In the genomic region with DNA sequence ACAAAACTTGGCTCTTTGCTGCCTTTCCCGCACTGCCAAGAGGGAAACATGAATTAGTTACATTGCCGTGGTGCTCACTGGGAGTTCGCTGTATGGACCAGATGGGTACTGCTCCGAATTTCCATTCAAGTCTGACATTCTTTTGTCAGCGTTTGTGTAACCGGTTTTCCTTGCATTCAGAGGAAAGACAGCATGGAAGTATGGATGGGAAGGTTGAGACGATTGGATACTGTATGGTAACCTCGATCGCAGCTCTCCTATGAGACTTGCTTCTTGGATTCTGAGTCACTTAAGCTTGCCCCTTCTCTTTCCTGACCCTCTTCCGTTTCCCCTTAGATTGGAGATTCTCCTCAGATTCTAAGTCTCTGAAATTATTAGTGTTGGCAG, we compare ENCODE assay signal across 8 cellular contexts. TPM values are rescaled to one million over a fixed set of nuclear protein-coding genes. Genes with fewer than 3 reads are reported as not detected.
DNase-seq lines count a peak whose midpoint lies in the region; ATAC-seq, FAIRE-seq and TF ChIP-seq lines count a peak whose summit lies in the region.

No MANE protein-coding gene starts in this region.

- DNase-seq in GM06990 (ENCODE audit: extremely low read depth, insufficient read length): peak; percentile 8
- no peak for DNase-seq in H7
- peak; percentile 0 for DNase-seq in NCI-H1105 (lab: John Stamatoyannopoulos, UW)
- no peak for DNase-seq in MCF 10A (ENCODE audit: unreplicated experiment)
- no peak for DNase-seq in HepG2 (ENCODE audit: low spot score)
- DNase-seq in GOT3 (lab: John Stamatoyannopoulos, UW): no peak
- DNase-seq in NK-92 treated with Interleukin-12 subunit alpha and Interleukin-12 subunit beta, amount 100 ng/mL, for 24 hours (lab: John Stamatoyannopoulos, UW): no peak

- intact Hi-C loops in MCF 10A (cut with micrococcal nuclease): loop anchor here (2.0 to 5.0 kb wide), 2 partner anchors 35 to 106 kb away; no protein-coding TSS in a partner anchor
- intact Hi-C loops in HepG2 (cut with micrococcal nuclease; ENCODE audit: unreplicated experiment): loop anchor here (2.0 kb wide), 1 partner anchor 106 kb away; no protein-coding TSS in a partner anchor

- TF ChIP-seq CTCF in GM06990 (IDR thresholded peaks at IDR 0.05; ENCODE audit: insufficient read depth, low read length, poor library complexity, severe bottlenecking) (no peak), MCF 10A (IDR thresholded peaks at IDR 0.05; ENCODE audit: unreplicated experiment) (no peak), HepG2 (CRISPR knock-in tag; IDR thresholded peaks at IDR 0.05) (no peak)

- H3K36me3 ChIP-seq in GM06990 (ENCODE audit: control insufficient read depth, insufficient read depth, low read length) (no peaks in the 10 kb centered on the region; the same call in 1 of the 2 replicates), H7 (replicated peaks; ENCODE audit: control insufficient read depth, insufficient read depth, low read length) (no peaks in the 10 kb centered on the region), HepG2 (replicated peaks in 1 of 2; ENCODE audit: control insufficient read depth in 1 of 2, insufficient read depth in 2 of 2, low read length in 2 of 2) (no peaks in the 10 kb centered on the region), thymus (ENCODE audit: control insufficient read depth, insufficient read depth) (peaks cover 6% of the 10 kb centered on the region)

- no peak for FAIRE-seq in HepG2 (lab: Jason Lieb, UNC)

- H3K9me3 Mint-ChIP-seq in MCF 10A (ENCODE audit: unreplicated experiment): peaks cover 7% of the 10 kb centered on the region

- H3K27me3 ChIP-seq in GM06990 (replicated peaks; ENCODE audit: control insufficient read depth, insufficient read depth, low read length) (no peaks in the 10 kb centered on the region), H7 (ENCODE audit: control insufficient read depth, insufficient read depth, low read length) (peaks cover 2% of the 10 kb centered on the region; the same call in 1 of the 2 replicates), HepG2 (ENCODE audit: control insufficient read depth in 1 of 2, insufficient read depth in 2 of 2, low read length in 2 of 2) (no peaks in the 10 kb centered on the region; a peak in 1 of 5 replicates), thymus (ENCODE audit: control insufficient read depth, insufficient read depth) (no peaks in the 10 kb centered on the region)

- POLR2A ChIA-PET in MCF 10A (lab: Yijun Ruan, JAX): interaction anchor here (0.6 to 6.3 kb wide), 32 partner anchors 8 to 723 kb away, joined by 3 to 81 read pairs (median 10); a partner anchor contains a TSS
- POLR2A ChIA-PET in HepG2 (lab: Yijun Ruan, JAX): no interaction called here

- WGBS in HepG2 (ENCODE audit: low lambda C conversion rate): 72% methylated on average over 10 of the region's 10 CpGs
- WGBS in thymus: 13% methylated on average over 10 of the region's 10 CpGs

- BruUV-seq in MCF 10A (replicated peaks; lab: Mats Ljungman, UMichigan): TSS peak; percentile 90
- BruUV-seq in HepG2 (replicated peaks; lab: Mats Ljungman, UMichigan): TSS peak; percentile 96

- CTCF ChIA-PET in MCF 10A (lab: Yijun Ruan, JAX) (interaction anchor here (0.7 to 1.6 kb wide), 7 partner anchors 15 to 885 kb away, joined by 3 to 12 read pairs (median 4); no protein-coding TSS in a partner anchor), HepG2 (lab: Yijun Ruan, JAX; ENCODE audit: low intra/inter-chr PET ratio, low total read pairs) (no interaction called here)

- H3K4me3 ChIP-seq in GM06990 (replicated peaks; ENCODE audit: low read depth, low read length) (peak overlapping the region; percentile 87), H7 (ENCODE audit: insufficient read depth, low read depth, low read length) (peak overlapping the region; percentile 92), HepG2 (replicated peaks in 1 of 3; ENCODE audit: insufficient read depth in 1 of 3, low read depth in 2 of 3, low read length in 3 of 3) (peak overlapping the region; percentile 94 to 98 (median 97)), thymus (ENCODE audit: low read length) (peak overlapping the region; percentile 99)

- no peaks in the 10 kb centered on the region for H4K20me1 ChIP-seq in HepG2 (ENCODE audit: insufficient read depth, low read length)

- peak overlapping the region; percentile 75 for H3K9ac ChIP-seq in HepG2 (ENCODE audit: insufficient read depth, low read depth, low read length)

- ATAC-seq in HepG2: no peak

- H3K4me1 ChIP-seq in HepG2 (ENCODE audit: insufficient read depth, low read length) (peaks cover 32% of the 10 kb centered on the region), thymus (ENCODE audit: control insufficient read depth, insufficient read depth, low read length) (peaks cover 9% of the 10 kb centered on the region)

- peak overlapping the region; percentile 83 for H3K4me3 Mint-ChIP-seq in MCF 10A (ENCODE audit: unreplicated experiment)

- no peaks in the 10 kb centered on the region for H3K27me3 Mint-ChIP-seq in MCF 10A (ENCODE audit: insufficient read depth, unreplicated experiment)

- H3K27ac ChIP-seq in HepG2 (ENCODE audit: extremely low read length, insufficient read depth, low read length): peak overlapping the region; percentile 79
- H3K27ac ChIP-seq in thymus (ENCODE audit: low read depth): peak overlapping the region; percentile 83

- H3K4me1 Mint-ChIP-seq in MCF 10A (ENCODE audit: insufficient read depth, unreplicated experiment): peaks cover 19% of the 10 kb centered on the region

- peak overlapping the region; percentile 81 for H2AFZ ChIP-seq in HepG2 (ENCODE audit: low read length)

- TF ChIP-seq POLR2A in HepG2 (IDR thresholded peaks at IDR 0.05; ENCODE audit: insufficient read depth in 1 of 2, low read depth in 2 of 2, low read length in 2 of 2): no peak

- H3K4me2 ChIP-seq in HepG2 (ENCODE audit: low read depth, low read length): peak overlapping the region; percentile 89

- TF ChIP-seq RAD21 in HepG2 (CRISPR knock-in tag; IDR thresholded peaks at IDR 0.05): no peak

- no peaks in the 10 kb centered on the region; the same call in 1 of the 2 replicates for H3K9me3 ChIP-seq in HepG2 (ENCODE audit: low read length)
- no peaks in the 10 kb centered on the region for H3K9me3 ChIP-seq in thymus (ENCODE audit: control insufficient read depth)

- peaks cover 10% of the 10 kb centered on the region for H3K36me3 Mint-ChIP-seq in MCF 10A (ENCODE audit: insufficient read depth, unreplicated experiment)

- TF ChIP-seq EP300 in HepG2 (IDR thresholded peaks at IDR 0.05; ENCODE audit: low read depth in 2 of 2, low read length in 2 of 2) (no peak), HepG2 (CRISPR knock-in tag; IDR thresholded peaks at IDR 0.05; ENCODE audit: borderline replicate concordance) (no peak)

- H3K27ac Mint-ChIP-seq in MCF 10A (ENCODE audit: low read depth, unreplicated experiment): peak overlapping the region; percentile 97

- H3K79me2 ChIP-seq in HepG2 (ENCODE audit: insufficient read depth, low read length): peaks cover 8% of the 10 kb centered on the region

- in situ Hi-C loops in HepG2 (cut with HindIII; ENCODE audit: extremely low pct_ligation_motif_present, low pct_unique_long_range_greater_than_20kb): no loop called here

RNA-seq across cellular contexts. Expression of a gene that starts 0.6 kb away (rescaled TPM):
- total RNA-seq in H7 (2014; rRNA removed; shearing (Covaris generic)): 29.9 and 36.0 TPM in 2 replicates
- total RNA-seq in MCF 10A (2022) (74.4 and 89.6 TPM in 2 replicates), HepG2 (2016; rRNA removed; fragmentation: Illumina TruSeq; extraction: Trizol) (12.6 and 20.2 TPM in 2 replicates)
- total RNA-seq in HepG2 (2016; cell fraction: cytosol; rRNA removed; fragmentation: Illumina TruSeq; extraction: Trizol; ENCODE audit: low read depth): 2.4 and 2.6 TPM in 2 replicates
- total RNA-seq in HepG2 (2016; cell fraction: insoluble cytoplasmic fraction; rRNA removed; fragmentation: Illumina TruSeq; extraction: Trizol): 11.6 and 19.3 TPM in 2 replicates
- total RNA-seq in HepG2 (2016; cell fraction: membrane; rRNA removed; fragmentation: Illumina TruSeq; extraction: Trizol): 5.3 and 7.5 TPM in 2 replicates
- total RNA-seq in HepG2 (2016; cell fraction: nucleus; rRNA removed; fragmentation: Illumina TruSeq; extraction: Trizol): 8.9 and 9.5 TPM in 2 replicates
- polyA plus RNA-seq in HepG2 (2011; rRNA removed) (5.2 and 6.5 TPM in 2 replicates), thymus (83.7 TPM)
- polyA plus RNA-seq in HepG2 (2011; cell fraction: cytosol; rRNA removed): 2.2 and 4.3 TPM in 2 replicates
- polyA plus RNA-seq in HepG2 (2011; cell fraction: nucleus; rRNA removed): 1.3 and 2.2 TPM in 2 replicates
- polyA plus RNA-seq in HepG2 (2012): 12.3 and 12.8 TPM in 2 replicates
- 2.4 and 3.0 TPM in 2 replicates for polyA plus RNA-seq in HepG2 (2016; cell fraction: cytosol; fragmentation: Illumina TruSeq; extraction: Trizol; ENCODE audit: low read depth)
- 27.3 and 29.1 TPM in 2 replicates for polyA plus RNA-seq in HepG2 (2016; cell fraction: insoluble cytoplasmic fraction; fragmentation: Illumina TruSeq; extraction: Trizol; ENCODE audit: low read depth)
- 6.5 and 7.9 TPM in 2 replicates for polyA plus RNA-seq in HepG2 (2016; cell fraction: membrane; fragmentation: Illumina TruSeq; extraction: Trizol; ENCODE audit: low read depth)
- polyA plus RNA-seq in HepG2 (2016; cell fraction: nucleus; fragmentation: Illumina TruSeq; extraction: Trizol; ENCODE audit: insufficient read depth, low read depth): 19.4 and 20.6 TPM in 2 replicates
- 0.98 and 1.6 TPM in 2 replicates for polyA minus RNA-seq in HepG2 (2011; rRNA and poly(A)+ RNA removed; ENCODE audit: low replicate concordance)
- 3.0 and 4.1 TPM in 2 replicates for polyA minus RNA-seq in HepG2 (2011; cell fraction: cytosol; rRNA and poly(A)+ RNA removed)
- 6.2 and 9.3 TPM in 2 replicates for polyA minus RNA-seq in HepG2 (2011; cell fraction: nucleus; rRNA and poly(A)+ RNA removed)

RNA-seq across cellular contexts. Expression of a gene that starts 53.1 kb away (rescaled TPM):
- 22.4 and 23.9 TPM in 2 replicates for total RNA-seq in H7 (2014; rRNA removed; shearing (Covaris generic))
- total RNA-seq in MCF 10A (2022) (122 and 157 TPM in 2 replicates), HepG2 (2016; rRNA removed; fragmentation: Illumina TruSeq; extraction: Trizol) (17.5 and 24.6 TPM in 2 replicates)
- total RNA-seq in HepG2 (2016; cell fraction: cytosol; rRNA removed; fragmentation: Illumina TruSeq; extraction: Trizol; ENCODE audit: low read depth): 8.6 and 11.6 TPM in 2 replicates
- total RNA-seq in HepG2 (2016; cell fraction: insoluble cytoplasmic fraction; rRNA removed; fragmentation: Illumina TruSeq; extraction: Trizol): 16.8 and 25.9 TPM in 2 replicates
- total RNA-seq in HepG2 (2016; cell fraction: membrane; rRNA removed; fragmentation: Illumina TruSeq; extraction: Trizol): 22.1 and 23.1 TPM in 2 replicates
- total RNA-seq in HepG2 (2016; cell fraction: nucleus; rRNA removed; fragmentation: Illumina TruSeq; extraction: Trizol): 26.1 and 27.7 TPM in 2 replicates
- polyA plus RNA-seq in HepG2 (2011; rRNA removed) (21.8 and 24.6 TPM in 2 replicates), thymus (60.6 TPM)
- polyA plus RNA-seq in HepG2 (2011; cell fraction: cytosol; rRNA removed): 7.3 and 15.5 TPM in 2 replicates
- 19.7 and 20.4 TPM in 2 replicates for polyA plus RNA-seq in HepG2 (2011; cell fraction: nucleus; rRNA removed)
- polyA plus RNA-seq in HepG2 (2012): 22.5 and 23.9 TPM in 2 replicates
- polyA plus RNA-seq in HepG2 (2016; cell fraction: cytosol; fragmentation: Illumina TruSeq; extraction: Trizol; ENCODE audit: low read depth): 23.7 and 24.5 TPM in 2 replicates
- 17.6 and 19.8 TPM in 2 replicates for polyA plus RNA-seq in HepG2 (2016; cell fraction: insoluble cytoplasmic fraction; fragmentation: Illumina TruSeq; extraction: Trizol; ENCODE audit: low read depth)
- polyA plus RNA-seq in HepG2 (2016; cell fraction: membrane; fragmentation: Illumina TruSeq; extraction: Trizol; ENCODE audit: low read depth): 26.8 and 29.2 TPM in 2 replicates
- 37.0 and 40.9 TPM in 2 replicates for polyA plus RNA-seq in HepG2 (2016; cell fraction: nucleus; fragmentation: Illumina TruSeq; extraction: Trizol; ENCODE audit: insufficient read depth, low read depth)
- polyA minus RNA-seq in HepG2 (2011; rRNA and poly(A)+ RNA removed; ENCODE audit: low replicate concordance): 14.3 and 35.2 TPM in 2 replicates
- 9.7 and 12.7 TPM in 2 replicates for polyA minus RNA-seq in HepG2 (2011; cell fraction: cytosol; rRNA and poly(A)+ RNA removed)
- polyA minus RNA-seq in HepG2 (2011; cell fraction: nucleus; rRNA and poly(A)+ RNA removed): 37.2 and 37.9 TPM in 2 replicates

Comparison
In these comparisons a context has a peak if more than half of its experiments do, and no peak if none do; other contexts are left out.
1. DNase-seq: peak in GM06990 (single experiment) and NCI-H1105 (single experiment); none in H7 (single experiment), MCF 10A (single experiment), HepG2 (single experiment), GOT3 (single experiment) and NK-92 treated with Interleukin-12 subunit alpha and Interleukin-12 subunit beta, amount 100 ng/mL, for 24 hours (single experiment).
2. Peak in every context shown above with its lines, with median percentiles within 50 percentile points of each other: H3K4me3 ChIP-seq.